ENCODE assay signal across 1 cellular context in the genomic region with DNA sequence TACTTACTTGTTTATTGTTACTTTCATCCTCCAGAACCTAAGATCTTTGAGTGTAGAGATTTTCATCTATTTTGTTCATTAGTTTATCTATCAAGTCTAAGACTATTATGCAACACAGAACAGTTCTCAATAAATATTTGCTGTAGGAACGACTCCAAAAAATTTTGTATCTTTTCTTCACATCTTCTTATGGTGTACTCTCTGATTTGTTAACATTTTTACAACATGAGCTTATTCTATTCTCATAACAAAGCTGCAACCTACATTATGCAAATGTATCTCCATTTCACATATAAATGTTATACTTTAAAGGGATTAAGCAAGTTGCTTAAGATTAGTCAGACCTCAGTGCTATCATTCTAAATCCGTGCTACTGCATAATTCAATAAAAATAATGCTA.
TF ChIP-seq lines count a peak whose summit lies in the region.

No MANE protein-coding gene starts in this region.

TF ChIP-seq in SK-N-SH treated with all-trans-retinoic acid at 6 μM for 48 hours, 23 proteins besides CTCF, POLR2A, EP300 and RAD21 (continued from another document):
- TF ChIP-seq, protein P1, sequence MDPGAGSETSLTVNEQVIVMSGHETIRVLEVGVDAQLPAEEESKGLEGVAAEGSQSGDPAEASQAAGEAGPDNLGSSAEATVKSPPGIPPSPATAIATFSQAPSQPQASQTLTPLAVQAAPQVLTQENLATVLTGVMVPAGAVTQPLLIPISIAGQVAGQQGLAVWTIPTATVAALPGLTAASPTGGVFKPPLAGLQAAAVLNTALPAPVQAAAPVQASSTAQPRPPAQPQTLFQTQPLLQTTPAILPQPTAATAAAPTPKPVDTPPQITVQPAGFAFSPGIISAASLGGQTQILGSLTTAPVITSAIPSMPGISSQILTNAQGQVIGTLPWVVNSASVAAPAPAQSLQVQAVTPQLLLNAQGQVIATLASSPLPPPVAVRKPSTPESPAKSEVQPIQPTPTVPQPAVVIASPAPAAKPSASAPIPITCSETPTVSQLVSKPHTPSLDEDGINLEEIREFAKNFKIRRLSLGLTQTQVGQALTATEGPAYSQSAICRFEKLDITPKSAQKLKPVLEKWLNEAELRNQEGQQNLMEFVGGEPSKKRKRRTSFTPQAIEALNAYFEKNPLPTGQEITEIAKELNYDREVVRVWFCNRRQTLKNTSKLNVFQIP (CRISPR knock-in tag; IDR thresholded peaks at IDR 0.05; ENCODE audit: borderline replicate concordance, low read depth) = no peak
- TF ChIP-seq, protein P2, sequence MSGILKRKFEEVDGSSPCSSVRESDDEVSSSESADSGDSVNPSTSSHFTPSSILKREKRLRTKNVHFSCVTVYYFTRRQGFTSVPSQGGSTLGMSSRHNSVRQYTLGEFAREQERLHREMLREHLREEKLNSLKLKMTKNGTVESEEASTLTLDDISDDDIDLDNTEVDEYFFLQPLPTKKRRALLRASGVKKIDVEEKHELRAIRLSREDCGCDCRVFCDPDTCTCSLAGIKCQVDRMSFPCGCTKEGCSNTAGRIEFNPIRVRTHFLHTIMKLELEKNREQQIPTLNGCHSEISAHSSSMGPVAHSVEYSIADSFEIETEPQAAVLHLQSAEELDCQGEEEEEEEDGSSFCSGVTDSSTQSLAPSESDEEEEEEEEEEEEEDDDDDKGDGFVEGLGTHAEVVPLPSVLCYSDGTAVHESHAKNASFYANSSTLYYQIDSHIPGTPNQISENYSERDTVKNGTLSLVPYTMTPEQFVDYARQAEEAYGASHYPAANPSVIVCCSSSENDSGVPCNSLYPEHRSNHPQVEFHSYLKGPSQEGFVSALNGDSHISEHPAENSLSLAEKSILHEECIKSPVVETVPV (CRISPR knock-in tag; IDR thresholded peaks at IDR 0.05) = no peak
- TF ChIP-seq RARB (CRISPR knock-in tag; IDR thresholded peaks at IDR 0.05) = no peak
- TF ChIP-seq ZFP3 (CRISPR knock-in tag; IDR thresholded peaks at IDR 0.05) = no peak
- no peak for TF ChIP-seq SNAI2 (CRISPR knock-in tag; IDR thresholded peaks at IDR 0.05)
- no peak for TF ChIP-seq TCF4 (CRISPR knock-in tag; IDR thresholded peaks at IDR 0.05; ENCODE audit: borderline replicate concordance)
- no peak for TF ChIP-seq ISL1 (CRISPR knock-in tag; IDR thresholded peaks at IDR 0.05)
- no peak for TF ChIP-seq PPARA (CRISPR knock-in tag; IDR thresholded peaks at IDR 0.05; ENCODE audit: borderline replicate concordance)
- TF ChIP-seq TSHZ2 (CRISPR knock-in tag; IDR thresholded peaks at IDR 0.05) = no peak
- TF ChIP-seq GLIS3 (CRISPR knock-in tag; IDR thresholded peaks at IDR 0.05) = no peak
TF ChIP-seq in SK-N-SH treated with all-trans-retinoic acid at 6 μM for 48 hours: peak in this region for 0.
